ENCODE assay signal across 20 cellular contexts in genomic region chr10:125014086-125014830, GRCh38.
DNase-seq lines count a peak whose midpoint lies in the region; ATAC-seq and TF ChIP-seq lines count a peak whose summit lies in the region.
"Had no signal": no experiment of that assay in that cellular context is flagged by ENCODE, and none has a peak within 500 bp of the region (broad histone marks: within the 10 kb centered on the region; RNA-seq: fewer than 3 reads in every experiment).

No MANE protein-coding gene starts in this region.

- no peak for TF ChIP-seq CTCF in heart right ventricle (IDR thresholded peaks at IDR 0.05)
- TF ChIP-seq CTCF in left ventricle myocardium inferior (IDR thresholded peaks at IDR 0.05; ENCODE audit: borderline replicate concordance), result no peak
- no peak for TF ChIP-seq CTCF in vagina (IDR thresholded peaks at IDR 0.05)
- no peak for TF ChIP-seq CTCF in HFFc6 (IDR thresholded peaks at IDR 0.05)

- H3K36me3 Mint-ChIP-seq in HFFc6 (ENCODE audit: low read depth), result peaks cover 9% of the 10 kb centered on the region; the same call in 1 of the 2 replicates
- H3K36me3 Mint-ChIP-seq: activated naive CD8-positive, alpha-beta T cell treated with anti-CD3 and anti-CD28 coated beads, Interleukin-2, amount 10 ng/mL, durations not matched to agents 7 days and 5 days had no signal

- no peak overlapping the region for H3K14ac ChIP-seq in trophoblast cell (ENCODE audit: low read length)

- H3K27me3 ChIP-seq in heart right ventricle, result no peaks in the 10 kb centered on the region
- no peaks in the 10 kb centered on the region for H3K27me3 ChIP-seq in left ventricle myocardium inferior (ENCODE audit: low read depth)
- no peaks in the 10 kb centered on the region for H3K27me3 ChIP-seq in trophoblast cell (ENCODE audit: insufficient read depth, low read length)
- H3K27me3 ChIP-seq in vagina, result no peaks in the 10 kb centered on the region
- H3K27me3 ChIP-seq: SJSA1 had no signal

- TF ChIP-seq POLR2A in vagina (IDR thresholded peaks at IDR 0.05), result no peak

- H3K4me1 ChIP-seq in heart right ventricle (peaks cover 66 to 99% (median 88%) of the 10 kb centered on the region in 9 donors), left ventricle myocardium inferior (peaks cover 100% of the 10 kb centered on the region), trophoblast cell (ENCODE audit: control insufficient read depth in 1 of 2, insufficient read depth in 2 of 2, low read length in 2 of 2) (peaks cover 14 to 18% of the 10 kb centered on the region in 2 experiments), vagina (peaks cover 80% of the 10 kb centered on the region)

- no peak overlapping the region for H4K12ac ChIP-seq in trophoblast cell (ENCODE audit: low read depth, low read length)

- WGBS in heart right ventricle, 2 donors, result 62 to 65% methylated on average over 20 of the region's 20 CpGs
- WGBS in trophoblast cell (ENCODE audit: extremely low coverage, insufficient coverage, insufficient read length), result no CpG with 5 or more reads among the region's 20 CpGs

- H2BK120ac ChIP-seq in trophoblast cell (ENCODE audit: insufficient read depth, low read length, poor library complexity), result no peak overlapping the region

- no peak overlapping the region for H4K8ac ChIP-seq in trophoblast cell (ENCODE audit: low read depth, low read length)

- H3K79me1 ChIP-seq in trophoblast cell (ENCODE audit: low read length), result no peaks in the 10 kb centered on the region

- no peak overlapping the region for H3K9ac ChIP-seq in trophoblast cell (ENCODE audit: low read length)

- no peak overlapping the region for H3K27ac Mint-ChIP-seq in HFFc6
- H3K27ac Mint-ChIP-seq: activated naive CD8-positive, alpha-beta T cell treated with anti-CD3 and anti-CD28 coated beads, Interleukin-2, amount 10 ng/mL, durations not matched to agents 7 days and 5 days; activated T-helper 2 cell treated with anti-CD3 and anti-CD28 coated beads, Interferon-gamma antibody, Interleukin-2, Interleukin-4, amounts not matched to agents 10 μg/mL and 5 μg/mL and 100 μg/mL, durations not matched to agents 14 hours and 24 hours and 36 hours; dendritic cell treated with granulocyte-macrophage colony-stimulating factor and Interleukin-4, amounts not matched to agents 40 ng/mL and 50 ng/mL, for 4 days had no signal

- H3K9me3 Mint-ChIP-seq in HFFc6, result no peaks in the 10 kb centered on the region
- H3K9me3 Mint-ChIP-seq: activated naive CD8-positive, alpha-beta T cell treated with anti-CD3 and anti-CD28 coated beads, Interleukin-2, amount 10 ng/mL, durations not matched to agents 7 days and 5 days; activated T-helper 2 cell treated with anti-CD3 and anti-CD28 coated beads, Interferon-gamma antibody, Interleukin-2, Interleukin-4, amounts not matched to agents 10 μg/mL and 5 μg/mL and 100 μg/mL, durations not matched to agents 14 hours and 24 hours and 36 hours; dendritic cell treated with granulocyte-macrophage colony-stimulating factor and Interleukin-4, amounts not matched to agents 40 ng/mL and 50 ng/mL, for 4 days; neural crest cell had no signal

- H2AK5ac ChIP-seq in trophoblast cell (ENCODE audit: low read length), result no peak overlapping the region

- H3K4me3 ChIP-seq in heart right ventricle (no peak overlapping the region), left ventricle myocardium inferior (no peak overlapping the region), trophoblast cell (ENCODE audit: low read depth, low read length) (no peak overlapping the region), vagina (no peak overlapping the region)
- H3K4me3 ChIP-seq: SJSA1, spleen had no signal

- H3K9me3 ChIP-seq in heart right ventricle (no peaks in the 10 kb centered on the region), left ventricle myocardium inferior (replicated peaks) (peaks cover under 1% of the 10 kb centered on the region), trophoblast cell (ENCODE audit: insufficient read depth, low read depth, low read length) (no peaks in the 10 kb centered on the region), vagina (no peaks in the 10 kb centered on the region)
- H3K9me3 ChIP-seq: spleen had no signal

- intact Hi-C loops in heart right ventricle (cut with DNase I) (loop anchor here in 2 of 10 donors (5.0 kb wide), 2 partner anchors 33 to 43 kb away; no protein-coding TSS in a partner anchor), Right ventricle myocardium inferior (cut with DNase I) (loop anchor here (5.0 kb wide), 1 partner anchor 33 kb away; no protein-coding TSS in a partner anchor), left ventricle myocardium inferior (cut with micrococcal nuclease) (no loop called here), vagina (cut with DNase I) (no loop called here)

- H2BK5ac ChIP-seq in trophoblast cell (ENCODE audit: low read depth, low read length, poor library complexity), result no peak overlapping the region

- peaks cover 1% of the 10 kb centered on the region for H3K27me3 Mint-ChIP-seq in HFFc6 (ENCODE audit: insufficient read depth)
- H3K27me3 Mint-ChIP-seq: dendritic cell treated with granulocyte-macrophage colony-stimulating factor and Interleukin-4, amounts not matched to agents 40 ng/mL and 50 ng/mL, for 4 days had no signal

- ATAC-seq in heart right ventricle (peak in 1 of 8 donors; percentile 4), Right ventricle myocardium inferior (no peak), GM21529 (IDR thresholded peaks at IDR 0.05; ENCODE audit: unreplicated experiment) (no peak), GM21737 (IDR thresholded peaks at IDR 0.05; ENCODE audit: unreplicated experiment) (no peak)
- ATAC-seq: PC-3 had no signal

- H3K4me3 Mint-ChIP-seq in HFFc6, result no peak overlapping the region
- H3K4me3 Mint-ChIP-seq: activated naive CD8-positive, alpha-beta T cell treated with anti-CD3 and anti-CD28 coated beads, Interleukin-2, amount 10 ng/mL, durations not matched to agents 7 days and 5 days; dendritic cell treated with granulocyte-macrophage colony-stimulating factor and Interleukin-4, amounts not matched to agents 40 ng/mL and 50 ng/mL, for 4 days; neural crest cell had no signal

- H2BK12ac ChIP-seq in trophoblast cell (ENCODE audit: low read length), result no peak overlapping the region

- H2AFZ ChIP-seq in trophoblast cell (ENCODE audit: insufficient read depth, low read length, poor library complexity), result no peak overlapping the region

- no peak overlapping the region for H4K91ac ChIP-seq in trophoblast cell (ENCODE audit: low read depth, low read length)

- no peak overlapping the region for H3K4ac ChIP-seq in trophoblast cell (ENCODE audit: low read depth, low read length)

- H3K79me2 ChIP-seq in trophoblast cell (ENCODE audit: control insufficient read depth, insufficient read depth, low read length, poor library complexity), result no peaks in the 10 kb centered on the region

- no peak overlapping the region for H3K4me2 ChIP-seq in trophoblast cell (ENCODE audit: low read length)

- H3K18ac ChIP-seq in trophoblast cell (ENCODE audit: low read length), result peak overlapping the region; percentile 22

- H3K4me1 Mint-ChIP-seq in HFFc6 (ENCODE audit: low read depth), result peaks cover 23% of the 10 kb centered on the region

- DNase-seq in heart right ventricle (peak; percentile 45 to 59), Right ventricle myocardium inferior (ENCODE audit: missing footprints) (no peak), left ventricle myocardium inferior (peak; percentile 60), trophoblast cell (no peak), vagina (ENCODE audit: extremely low spot score in 2 of 2) (no peak), HFFc6 (no peak)
- DNase-seq: ACHN; activated CD8-positive, alpha-beta memory T cell treated with anti-CD3 and anti-CD28 coated beads, Interleukin-2, amount 50 U/mL, for 4 hours; activated naive CD8-positive, alpha-beta T cell treated with anti-CD3 and anti-CD28 coated beads, Interleukin-2, amount 10 ng/mL, durations not matched to agents 7 days and 5 days; NCI-H748 treated with DMSO at 0.1 percent for 48 hours; PC-3; spleen; stimulated activated CD4-positive, alpha-beta T cell treated with anti-CD3 and anti-CD28 coated beads, Interleukin-4, amount 100 ng/mL, for 24 hours had no signal

- H3K23ac ChIP-seq in trophoblast cell (ENCODE audit: low read length), result no peak overlapping the region

- H3K27ac ChIP-seq in heart right ventricle (peak overlapping the region in 9 of 10 donors; percentile 41 to 78 (median 66)), left ventricle myocardium inferior (replicated peaks) (peak overlapping the region; percentile 81), trophoblast cell (ENCODE audit: low read depth, low read length) (no peak overlapping the region), vagina (peak overlapping the region; percentile 70)
- H3K27ac ChIP-seq: epithelial cell of prostate, SJSA1 had no signal

- H3K36me3 ChIP-seq in heart right ventricle (peaks cover 0 to 19% (median 0%) of the 10 kb centered on the region in 9 donors), left ventricle myocardium inferior (no peaks in the 10 kb centered on the region), trophoblast cell (ENCODE audit: control insufficient read depth in 1 of 2, insufficient read depth in 2 of 2, low read length in 2 of 2) (peaks cover 21 to 23% of the 10 kb centered on the region in 2 experiments), vagina (no peaks in the 10 kb centered on the region)

Comparison
In these comparisons a context has a peak if more than half of its experiments do, and no peak if none do; other contexts are left out.
1. DNase-seq: peak in heart right ventricle (2 of 2) and left ventricle myocardium inferior (single experiment); none in Right ventricle myocardium inferior (single experiment), trophoblast cell (0 of 2), vagina (0 of 2) and HFFc6 (single experiment).